Comparison of ENCODE assay signal across 22 cellular contexts in genomic region chr22:44592466-44593180, GRCh38.
"Had no signal": no experiment of that assay in that cellular context is flagged by ENCODE, and none has a peak within 500 bp of the region (broad histone marks: within the 10 kb centered on the region; RNA-seq: fewer than 3 reads in every experiment).

No MANE protein-coding gene starts in this region.

- H3K27me3 ChIP-seq: ovary had no signal

- H3K27ac Mint-ChIP-seq: dendritic cell treated with granulocyte-macrophage colony-stimulating factor and Interleukin-4, amounts not matched to agents 40 ng/mL and 50 ng/mL, for 4 days; memory B cell; nephron progenitor cell had no signal

- H3K27ac ChIP-seq: epithelial cell of prostate, esophagus muscularis mucosa, gastroesophageal sphincter, left ventricle myocardium inferior, lower lobe of right lung, ovary, stomach, thoracic aorta, transverse colon had no signal

- H3K4me3 Mint-ChIP-seq: dendritic cell treated with granulocyte-macrophage colony-stimulating factor and Interleukin-4, amounts not matched to agents 40 ng/mL and 50 ng/mL, for 4 days; effector memory CD8-positive, alpha-beta T cell; immature natural killer cell; memory B cell had no signal

- H3K4me1 ChIP-seq: gastroesophageal sphincter, lower lobe of right lung, transverse colon had no signal

- H3K4me3 ChIP-seq: esophagus muscularis mucosa, gastroesophageal sphincter, left ventricle myocardium inferior, lower lobe of right lung, ovary, stomach, thoracic aorta, transverse colon had no signal

- H3K9me3 Mint-ChIP-seq: effector memory CD8-positive, alpha-beta T cell; immature natural killer cell had no signal

- DNase-seq: effector memory CD8-positive, alpha-beta T cell; foreskin fibroblast; immature natural killer cell; left ventricle myocardium inferior; lower lobe of right lung; midbrain; nephron progenitor cell; nucleus accumbens; ovary; right cardiac atrium; small intestine; stimulated activated CD4-positive, alpha-beta T cell treated with anti-CD3 and anti-CD28 coated beads, Interleukin-12 subunit alpha, Interleukin-12 subunit beta, amount 100 ng/mL, for 4 hours; stimulated activated naive CD4-positive, alpha-beta T cell; stomach; substantia nigra; transverse colon had no signal

- H3K9me3 ChIP-seq: lower lobe of right lung, ovary, thoracic aorta, transverse colon had no signal

- H3K4me1 Mint-ChIP-seq: memory B cell had no signal

- H3K36me3 ChIP-seq: esophagus muscularis mucosa, gastroesophageal sphincter, left ventricle myocardium inferior, lower lobe of right lung, ovary, stomach, thoracic aorta, transverse colon had no signal

- ATAC-seq: effector memory CD8-positive, alpha-beta T cell; gastroesophageal sphincter; lower lobe of right lung; right cardiac atrium had no signal
